Comparison of ENCODE assay signal across 8 cellular contexts in genomic region chr19:532578-533484, GRCh38. TPM values are rescaled to one million over a fixed set of nuclear protein-coding genes. Genes with fewer than 3 reads are reported as not detected.
DNase-seq lines count a peak whose midpoint lies in the region; ATAC-seq and TF ChIP-seq lines count a peak whose summit lies in the region.

No MANE protein-coding gene starts in this region.

- H3K4me1 ChIP-seq in Caco-2 (peaks cover 29% of the 10 kb centered on the region), Panc1 (ENCODE audit: control insufficient read depth, insufficient read depth, low read length) (peaks cover 15% of the 10 kb centered on the region), parathyroid adenoma (peaks cover 9% of the 10 kb centered on the region)

- peak overlapping the region; percentile 68 for H2AFZ ChIP-seq in parathyroid adenoma

- no peaks in the 10 kb centered on the region for H3K27me3 Mint-ChIP-seq in Caco-2 (ENCODE audit: insufficient read depth, unreplicated experiment)

- H3K9me3 ChIP-seq in Caco-2 (no peaks in the 10 kb centered on the region), Panc1 (ENCODE audit: control insufficient read depth, insufficient read depth, low read depth, low read length) (no peaks in the 10 kb centered on the region), parathyroid adenoma (ENCODE audit: control insufficient read depth, low read length) (no peaks in the 10 kb centered on the region)

- peaks cover 40% of the 10 kb centered on the region for H3K79me2 ChIP-seq in parathyroid adenoma

- BruUV-seq in Caco-2 (replicated peaks; lab: Mats Ljungman, UMichigan) (no TSS peak), Panc1 (replicated peaks; lab: Mats Ljungman, UMichigan) (TSS peak; percentile 78)

- CTCF ChIA-PET in Caco-2 (lab: Charles Lee), result interaction anchor here (0.9 to 3.1 kb wide), 5 partner anchors 22 to 148 kb away, joined by 3 to 28 read pairs (median 3); no protein-coding TSS in a partner anchor
- CTCF ChIA-PET in Panc1 (lab: Charles Lee), result interaction anchor here (0.6 to 0.7 kb wide), 3 partner anchors 21 to 120 kb away, joined by 3 to 4 read pairs (median 4); no protein-coding TSS in a partner anchor

- H3K4me1 Mint-ChIP-seq in Caco-2 (ENCODE audit: low read depth, unreplicated experiment), result peaks cover 6% of the 10 kb centered on the region

- peak overlapping the region; percentile 82 for H3K4me3 Mint-ChIP-seq in Caco-2 (ENCODE audit: unreplicated experiment)

- H3K27me3 ChIP-seq in Caco-2 (replicated peaks; ENCODE audit: control insufficient read depth, insufficient read depth, low read length), result no peaks in the 10 kb centered on the region
- H3K27me3 ChIP-seq in Panc1 (ENCODE audit: control insufficient read depth, insufficient read depth, low read length), result no peaks in the 10 kb centered on the region
- H3K27me3 ChIP-seq in parathyroid adenoma (ENCODE audit: control insufficient read depth, insufficient read depth, low read length), result no peaks in the 10 kb centered on the region

- ATAC-seq in HG02642 (IDR thresholded peaks at IDR 0.05; ENCODE audit: poor library complexity, unreplicated experiment) (peak; percentile 2), Panc1 (peak; percentile 24), left ventricle myocardium superior (peak; percentile 64), HG02981 (IDR thresholded peaks at IDR 0.05; ENCODE audit: unreplicated experiment) (no peak), HG03039 (IDR thresholded peaks at IDR 0.05; ENCODE audit: unreplicated experiment) (no peak)

- intact Hi-C loops in Caco-2 (cut with micrococcal nuclease; ENCODE audit: unreplicated experiment) (loop anchor here (2.0 to 5.0 kb wide), 2 partner anchors 26 to 39 kb away; partner anchors contain the start of genes BSG and TPGS1), Panc1 (cut with micrococcal nuclease; ENCODE audit: unreplicated experiment) (no loop called here), left ventricle myocardium superior (cut with micrococcal nuclease) (no loop called here)

- DNase-seq in Caco-2, result peak; percentile 59 to 60
- no peak for DNase-seq in Panc1 (ENCODE audit: low read depth, low spot score)
- peak; percentile 39 for DNase-seq in astrocyte of the cerebellum (ENCODE audit: low read depth)
- DNase-seq in left ventricle myocardium superior, result peak; percentile 93

- POLR2A ChIA-PET in Caco-2 (lab: Charles Lee), result interaction anchor here (0.5 to 1.7 kb wide), 4 partner anchors 9 to 49 kb away, joined by 3 to 9 read pairs (median 4); partner anchors contain the start of gene TPGS1
- POLR2A ChIA-PET in Panc1 (lab: Charles Lee), result no interaction called here

- no peaks in the 10 kb centered on the region for H3K9me3 Mint-ChIP-seq in Caco-2 (ENCODE audit: unreplicated experiment)

- peak overlapping the region; percentile 73 for H3K9ac ChIP-seq in parathyroid adenoma

- H3K4me3 ChIP-seq in Caco-2 (ENCODE audit: low read depth, low read length), result peak overlapping the region; percentile 94
- peak overlapping the region; percentile 74 for H3K4me3 ChIP-seq in Panc1 (ENCODE audit: low read depth in 2 of 2, low read length in 2 of 2)
- peak overlapping the region; percentile 93 for H3K4me3 ChIP-seq in astrocyte of the cerebellum (ENCODE audit: low read depth, low read length)
- peak overlapping the region; percentile 86 for H3K4me3 ChIP-seq in parathyroid adenoma (ENCODE audit: low read depth, low read length)

- TF ChIP-seq CTCF in Caco-2 (IDR thresholded peaks at IDR 0.05; ENCODE audit: insufficient read depth in 1 of 2, low read depth in 1 of 2, low read length in 1 of 2, severe bottlenecking in 1 of 2, unreplicated experiment in 1 of 2) (peak; percentile 33 to 34), Panc1 (IDR thresholded peaks at IDR 0.05) (peak; percentile 66; the same call in 1 of the 2 replicates), astrocyte of the cerebellum (IDR thresholded peaks at IDR 0.05; ENCODE audit: low read depth, low read length, missing control alignments) (peak; percentile 64), parathyroid adenoma (IDR thresholded peaks at IDR 0.05) (peak; percentile 58)

- H3K27ac Mint-ChIP-seq in Caco-2 (ENCODE audit: unreplicated experiment), result peak overlapping the region; percentile 72

- H3K36me3 ChIP-seq in Caco-2 (ENCODE audit: control insufficient read depth, insufficient read depth, low read length), result peaks cover 1% of the 10 kb centered on the region; the same call in 1 of the 2 replicates
- peaks cover 4% of the 10 kb centered on the region; the same call in 1 of the 2 replicates for H3K36me3 ChIP-seq in Panc1 (ENCODE audit: control insufficient read depth, insufficient read depth, low read length)
- H3K36me3 ChIP-seq in parathyroid adenoma (ENCODE audit: control insufficient read depth, insufficient read depth, low read length), result no peaks in the 10 kb centered on the region

- peak overlapping the region; percentile 98 for H3K4me2 ChIP-seq in parathyroid adenoma (ENCODE audit: low read length)

- H3K36me3 Mint-ChIP-seq in Caco-2 (ENCODE audit: insufficient read depth, unreplicated experiment), result peaks cover 22% of the 10 kb centered on the region

- in situ Hi-C loops in Panc1 (cut with HindIII; ENCODE audit: low pct_unique_long_range_greater_than_20kb, low sequenced_read_pairs), result no loop called here
- in situ Hi-C loops in astrocyte of the cerebellum (cut with HindIII; ENCODE audit: low sequenced_read_pairs), result no loop called here

- peak overlapping the region; percentile 57 for H3K27ac ChIP-seq in Panc1 (ENCODE audit: low read length)
- H3K27ac ChIP-seq in parathyroid adenoma, result peak overlapping the region; percentile 79

RNA-seq across cellular contexts. Expression of gene CDC34, which starts 1.3 kb away (rescaled TPM):
- 129 and 133 TPM in 2 replicates for total RNA-seq in Caco-2 (2022)
- total RNA-seq in Panc1 (2021; ENCODE audit: unreplicated experiment), result 80.5 TPM
- polyA plus RNA-seq in Panc1 (2012; ENCODE audit: insufficient read length), result 116 TPM
- total RNA-seq in left ventricle myocardium superior, result 110 TPM

RNA-seq across cellular contexts. Expression of gene GZMM, which starts 11.0 kb away (rescaled TPM):
- total RNA-seq in Caco-2 (2022) (0.35 TPM in 1 of 2 replicates, not detected in the other), Panc1 (2021; ENCODE audit: unreplicated experiment) (0.69 TPM), left ventricle myocardium superior (0.37 TPM)
- polyA plus RNA-seq in Panc1 (2012; ENCODE audit: insufficient read length), result 1.4 TPM

RNA-seq across cellular contexts. Expression of gene TPGS1, which starts 25.5 kb away (rescaled TPM):
- 11.5 and 14.9 TPM in 2 replicates for total RNA-seq in Caco-2 (2022)
- total RNA-seq in Panc1 (2021; ENCODE audit: unreplicated experiment), result 17.6 TPM
- 19.7 TPM for polyA plus RNA-seq in Panc1 (2012; ENCODE audit: insufficient read length)
- 10.5 TPM for total RNA-seq in left ventricle myocardium superior

RNA-seq across cellular contexts. Expression of gene MADCAM1, which starts 36.5 kb away (rescaled TPM):
- total RNA-seq in Caco-2 (2022), result 0.73 and 1.3 TPM in 2 replicates
- total RNA-seq in Panc1 (2021; ENCODE audit: unreplicated experiment), result 0.54 TPM
- 3.6 TPM for polyA plus RNA-seq in Panc1 (2012; ENCODE audit: insufficient read length)
- total RNA-seq in left ventricle myocardium superior, result 0.37 TPM

RNA-seq across cellular contexts. Expression of gene BSG, which starts 39.6 kb away (rescaled TPM):
- total RNA-seq in Caco-2 (2022), result 618 and 656 TPM in 2 replicates
- total RNA-seq in Panc1 (2021; ENCODE audit: unreplicated experiment), result 653 TPM
- polyA plus RNA-seq in Panc1 (2012; ENCODE audit: insufficient read length), result 956 TPM
- total RNA-seq in left ventricle myocardium superior, result 1,923 TPM

Comparison
In these comparisons a context has a peak if more than half of its experiments do, and no peak if none do; other contexts are left out.
1. ATAC-seq: peak in HG02642 (single experiment), Panc1 (single experiment) and left ventricle myocardium superior (single experiment); none in HG02981 (single experiment) and HG03039 (single experiment).
2. Peak in every context shown above with its lines, with median percentiles within 50 percentile points of each other: H3K4me3 ChIP-seq and CTCF ChIP-seq.